In the genomic region with DNA sequence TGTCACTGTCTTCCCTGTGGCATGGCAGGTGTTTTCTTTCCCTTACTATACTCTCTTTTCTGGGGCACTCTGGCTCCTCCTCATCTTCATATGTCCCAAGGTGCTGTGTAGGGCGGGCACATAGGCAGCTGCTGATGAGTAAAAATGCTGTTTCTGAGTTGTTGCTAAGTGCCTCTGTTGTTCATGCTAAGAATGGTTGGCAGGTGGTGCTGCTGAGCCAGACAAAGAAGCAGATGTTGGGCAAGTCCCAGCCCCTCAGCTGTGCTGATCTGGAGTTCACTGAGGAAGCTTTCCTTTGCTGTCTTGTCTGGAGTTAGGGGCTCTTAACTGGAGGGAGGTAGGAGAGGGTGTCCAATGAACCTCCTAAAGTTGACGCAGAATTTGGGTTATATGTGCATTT, we compare ENCODE assay signal across 8 cellular contexts. TPM values are rescaled to one million over a fixed set of nuclear protein-coding genes. Genes with fewer than 3 reads are reported as not detected.
DNase-seq lines count a peak whose midpoint lies in the region; ATAC-seq and TF ChIP-seq lines count a peak whose summit lies in the region.

No MANE protein-coding gene starts in this region.

- H3K9me3 ChIP-seq in RWPE2 (ENCODE audit: severe bottlenecking) (no peaks in the 10 kb centered on the region), left ventricle myocardium inferior (replicated peaks) (no peaks in the 10 kb centered on the region)

- H3K27ac ChIP-seq in RWPE2 (ENCODE audit: poor library complexity, severe bottlenecking) (no peak overlapping the region), left ventricle myocardium inferior (replicated peaks) (no peak overlapping the region)

- H3K4me3 ChIP-seq in RWPE2 (ENCODE audit: severe bottlenecking) = no peak overlapping the region
- H3K4me3 ChIP-seq in left ventricle myocardium inferior = no peak overlapping the region

- DNase-seq in COLO829 (ENCODE audit: low spot score) (peak; percentile 71), RWPE2 (ENCODE audit: low spot score) (no peak), left ventricle myocardium inferior (no peak)
- DNase-seq in activated gamma-delta T cell treated with anti-CD3 and anti-CD28 coated beads, Interleukin-2, amount 50 U/mL, for 16 hours (ENCODE audit: low read depth) = peak; percentile 45
- DNase-seq in stimulated activated CD4-positive, alpha-beta T cell treated with anti-CD3 and anti-CD28 coated beads, Interleukin-1b, Interleukin-23, amount 100 ng/mL, for 24 hours (ENCODE audit: low read depth in 4 of 4, low spot score in 1 of 4) = peak in 3 of 4 experiments; percentile 26 to 59 (median 51)

- ATAC-seq in GM19395 (IDR thresholded peaks at IDR 0.05; ENCODE audit: unreplicated experiment) (peak; percentile 96), HG03439 (IDR thresholded peaks at IDR 0.05; ENCODE audit: unreplicated experiment) (peak; percentile 94), RWPE2 (ENCODE audit: low read depth) (peak; percentile 41; the same call in 2 of the 3 replicates), GM21528 (IDR thresholded peaks at IDR 0.05; ENCODE audit: low FRiP score, unreplicated experiment) (no peak)

- H3K36me3 ChIP-seq in RWPE2 (ENCODE audit: low read depth) (peaks cover 3% of the 10 kb centered on the region; the same call in 1 of the 2 replicates), left ventricle myocardium inferior (peaks cover 87% of the 10 kb centered on the region)

- intact Hi-C loops in left ventricle myocardium inferior (cut with micrococcal nuclease) = no loop called here

- no peaks in the 10 kb centered on the region for H3K27me3 ChIP-seq in RWPE2 (ENCODE audit: insufficient read depth, poor library complexity, severe bottlenecking)
- H3K27me3 ChIP-seq in left ventricle myocardium inferior (ENCODE audit: low read depth) = no peaks in the 10 kb centered on the region

- TF ChIP-seq CTCF in RWPE2 (IDR thresholded peaks at IDR 0.05; ENCODE audit: poor library complexity, severe bottlenecking) (no peak), left ventricle myocardium inferior (IDR thresholded peaks at IDR 0.05; ENCODE audit: borderline replicate concordance) (peak; percentile 44)

- H3K4me1 ChIP-seq in RWPE2 (ENCODE audit: insufficient read depth, poor library complexity, severe bottlenecking) = no peaks in the 10 kb centered on the region
- H3K4me1 ChIP-seq in left ventricle myocardium inferior = peaks cover 15% of the 10 kb centered on the region

RNA-seq across cellular contexts. Expression of a gene that starts 40.6 kb away (rescaled TPM):
- 238 TPM for total RNA-seq in left ventricle myocardium inferior

Comparison
In these comparisons a context has a peak if more than half of its experiments do, and no peak if none do; other contexts are left out.
1. DNase-seq: peak in COLO829 (single experiment), activated gamma-delta T cell treated with anti-CD3 and anti-CD28 coated beads, Interleukin-2, amount 50 U/mL, for 16 hours (single experiment) and stimulated activated CD4-positive, alpha-beta T cell treated with anti-CD3 and anti-CD28 coated beads, Interleukin-1b, Interleukin-23, amount 100 ng/mL, for 24 hours (3 of 4); none in RWPE2 (single experiment) and left ventricle myocardium inferior (single experiment).